ENCODE assay signal across 6 cellular contexts in the genomic region with DNA sequence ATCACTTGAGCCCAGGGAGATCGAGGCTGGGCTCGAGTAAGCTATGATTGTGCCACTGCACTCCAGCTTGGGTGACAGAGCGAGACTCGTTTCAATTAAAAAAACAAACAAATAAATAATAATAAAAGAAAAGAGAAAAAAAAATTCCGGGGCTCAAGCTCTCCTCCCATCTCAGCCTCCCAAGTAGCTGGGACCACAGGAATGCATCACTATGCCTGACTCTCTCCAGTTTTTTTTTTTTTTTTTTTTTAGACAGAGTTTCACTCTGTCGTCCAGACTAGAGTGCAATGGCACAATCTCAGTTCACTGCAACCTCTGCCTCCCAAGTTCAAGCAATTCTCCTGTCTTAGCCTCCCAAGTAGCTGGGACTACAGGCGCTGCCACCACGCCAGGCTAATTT. TPM values are rescaled to one million over a fixed set of nuclear protein-coding genes. Genes with fewer than 3 reads are reported as not detected.
DNase-seq lines count a peak whose midpoint lies in the region; FAIRE-seq and TF ChIP-seq lines count a peak whose summit lies in the region.
"Not testable (repeated sequence)": the region's sequence is repeated elsewhere in the genome, so short reads cannot be mapped to it uniquely, and the experiment has no call there.

No MANE protein-coding gene starts in this region.

- H4K20me1 ChIP-seq in GM23248 (ENCODE audit: insufficient read depth); astrocyte (ENCODE audit: insufficient read depth, low read length): not testable (repeated sequence)

- H2BK15ac ChIP-seq in mesenchymal stem cell (ENCODE audit: low read depth, poor library complexity, severe bottlenecking) = not testable (repeated sequence)

- H3K27ac Mint-ChIP-seq in astrocyte (ENCODE audit: unreplicated experiment) = peak overlapping the region; percentile 81

- peaks cover 14% of the 10 kb centered on the region for H3K4me1 Mint-ChIP-seq in astrocyte (ENCODE audit: low read depth, unreplicated experiment)

- TF ChIP-seq CTCF in astrocyte (IDR thresholded peaks at IDR 0.05; ENCODE audit: insufficient read depth, low read depth, low read length); sigmoid colon (IDR thresholded peaks at IDR 0.05); vagina (IDR thresholded peaks at IDR 0.05): not testable (repeated sequence)

- H3K9me3 ChIP-seq in GM23248 (ENCODE audit: low read depth); astrocyte (ENCODE audit: insufficient read depth, low read depth, low read length); mesenchymal stem cell (ENCODE audit: control insufficient read depth, low read length); sigmoid colon; vagina: not testable (repeated sequence)

- H2BK5ac ChIP-seq in mesenchymal stem cell (ENCODE audit: low read depth, low read length, poor library complexity, severe bottlenecking) = not testable (repeated sequence)

- not testable (repeated sequence) for H3K4me2 ChIP-seq in GM23248 (ENCODE audit: unreplicated experiment); astrocyte (ENCODE audit: low read length); mesenchymal stem cell (ENCODE audit: low read length, poor library complexity, severe bottlenecking)

- not testable (repeated sequence) for H3K4me1 ChIP-seq in GM23248 (ENCODE audit: insufficient read depth); astrocyte (ENCODE audit: insufficient read depth, low read length)
- H3K4me1 ChIP-seq in mesenchymal stem cell (ENCODE audit: control insufficient read depth, insufficient read depth, low read depth, low read length) (peaks cover 11% of the 10 kb centered on the region), sigmoid colon (peaks cover 0 to 58% (median 51%) of the 10 kb centered on the region in 4 donors), vagina (peaks cover 38% of the 10 kb centered on the region)

- in situ Hi-C loops in GM23248 (cut with MboI) = not testable (repeated sequence)

- TF ChIP-seq POLR2A in sigmoid colon (IDR thresholded peaks at IDR 0.05); vagina (IDR thresholded peaks at IDR 0.05): not testable (repeated sequence)

- intact Hi-C loops in sigmoid colon (cut with DNase I); vagina (cut with DNase I): not testable (repeated sequence)

- not testable (repeated sequence) for H3K79me1 ChIP-seq in mesenchymal stem cell (replicated peaks; ENCODE audit: low read length, poor library complexity, severe bottlenecking)

- H2AFZ ChIP-seq in GM23248; astrocyte (ENCODE audit: low read depth, low read length); mesenchymal stem cell (ENCODE audit: low read depth, low read length): not testable (repeated sequence)

- not testable (repeated sequence) for H4K91ac ChIP-seq in mesenchymal stem cell (ENCODE audit: low read length)

- H4K8ac ChIP-seq in mesenchymal stem cell (ENCODE audit: low read length) = not testable (repeated sequence)

- not testable (repeated sequence) for FAIRE-seq in astrocyte (lab: Jason Lieb, UNC)

- H3K36me3 ChIP-seq in GM23248 (ENCODE audit: low read depth); astrocyte (ENCODE audit: insufficient read depth, low read length); mesenchymal stem cell (ENCODE audit: control insufficient read depth in 1 of 2, insufficient read depth in 2 of 2, low read depth in 1 of 2, low read length in 2 of 2); sigmoid colon; vagina: not testable (repeated sequence)

- H3K14ac ChIP-seq in mesenchymal stem cell (ENCODE audit: low read length in 2 of 2) = not testable (repeated sequence)

- H3K36me3 Mint-ChIP-seq in astrocyte (ENCODE audit: low read depth, unreplicated experiment) = not testable (repeated sequence)

- H3K9me3 Mint-ChIP-seq in astrocyte (ENCODE audit: unreplicated experiment) = not testable (repeated sequence)

- H3K79me2 ChIP-seq in GM23248 (ENCODE audit: insufficient read depth); astrocyte (ENCODE audit: insufficient read depth, low read length): not testable (repeated sequence)

- peaks cover 10% of the 10 kb centered on the region for H3F3A ChIP-seq in GM23248 (ENCODE audit: insufficient read depth)

- not testable (repeated sequence) for H3K27me3 Mint-ChIP-seq in astrocyte (ENCODE audit: low read depth, unreplicated experiment)

- peak overlapping the region in 1 of 2 experiments; percentile 86 for H2BK12ac ChIP-seq in mesenchymal stem cell (ENCODE audit: low read length in 2 of 2)

- TF ChIP-seq EP300 in sigmoid colon (IDR thresholded peaks at IDR 0.05) = not testable (repeated sequence)

- H3K27ac ChIP-seq in GM23248; astrocyte (ENCODE audit: low read depth, low read length); mesenchymal stem cell (ENCODE audit: low read length, poor library complexity, severe bottlenecking): not testable (repeated sequence)
- H3K27ac ChIP-seq in sigmoid colon = peak overlapping the region in 3 of 4 donors; percentile 84 to 88 (median 86)
- peak overlapping the region; percentile 68 for H3K27ac ChIP-seq in vagina

- peak overlapping the region in 1 of 2 experiments; percentile 34 for H3K18ac ChIP-seq in mesenchymal stem cell (ENCODE audit: low read depth in 1 of 2, low read length in 2 of 2)

- not testable (repeated sequence) for H2AK5ac ChIP-seq in mesenchymal stem cell (ENCODE audit: low read length, severe bottlenecking)

- DNase-seq in GM23248 (peak; percentile 34), M059J (ENCODE audit: low read depth) (peak; percentile 57), mesenchymal stem cell (peak; percentile 65)
- not testable (repeated sequence) for DNase-seq in astrocyte (ENCODE audit: low read depth); sigmoid colon; vagina (ENCODE audit: extremely low spot score in 2 of 2)

- H3K9ac ChIP-seq in GM23248; astrocyte (ENCODE audit: low read length); mesenchymal stem cell (ENCODE audit: low read length): not testable (repeated sequence)

- not testable (repeated sequence) for H3K9me2 ChIP-seq in GM23248 (ENCODE audit: insufficient read depth)

- H3K4ac ChIP-seq in mesenchymal stem cell (ENCODE audit: low read depth in 1 of 2, low read length in 2 of 2) = not testable (repeated sequence)

- not testable (repeated sequence) for H3K27me3 ChIP-seq in GM23248 (replicated peaks; ENCODE audit: insufficient read depth); astrocyte (ENCODE audit: insufficient read depth, low read length); mesenchymal stem cell (ENCODE audit: control insufficient read depth in 1 of 2, insufficient read depth in 1 of 2, low read length in 2 of 2); sigmoid colon; vagina

- H3K4me3 Mint-ChIP-seq in astrocyte (ENCODE audit: unreplicated experiment) = not testable (repeated sequence)

- peak overlapping the region; percentile 95 for H2BK120ac ChIP-seq in mesenchymal stem cell (ENCODE audit: low read depth, low read length)

- not testable (repeated sequence) for H3K23ac ChIP-seq in mesenchymal stem cell (ENCODE audit: low read length in 2 of 2)

- WGBS in GM23248 (ENCODE audit: low coverage in 1 of 2, low lambda C conversion rate in 2 of 2, missing lambda C conversion rate in 2 of 2), 2 experiments = 45 to 52% methylated on average over 7 to 8 of the region's 8 CpGs
- WGBS in mesenchymal stem cell = 75% methylated on average over 5 of the region's 8 CpGs
- WGBS in sigmoid colon, 2 donors = 80 to 81% methylated on average over 8 of the region's 8 CpGs

- H3K4me3 ChIP-seq in GM23248; astrocyte (ENCODE audit: insufficient read depth, low read depth, low read length); mesenchymal stem cell (ENCODE audit: insufficient read depth in 1 of 2, low read depth in 1 of 2, low read length in 2 of 2); sigmoid colon; vagina: not testable (repeated sequence)

RNA-seq across cellular contexts. Expression of a gene that starts 21.1 kb away (rescaled TPM):
- 40.6 and 41.8 TPM in 2 replicates for total RNA-seq in GM23248 (2014; rRNA removed; shearing (Covaris generic))
- polyA plus RNA-seq in GM23248 (2016; fragmentation: Nextera tagmentation; extraction: Ambion mirVana) = 17.2 and 18.5 TPM in 2 replicates
- total RNA-seq in M059J (2014; rRNA removed; shearing (Covaris generic)) = 40.4 and 61.9 TPM in 2 replicates
- 63.6 and 65.2 TPM in 2 replicates for total RNA-seq in astrocyte
- polyA plus RNA-seq in mesenchymal stem cell (2013, experiment 1 of 2) = 45.4 TPM
- 47.9 TPM for polyA plus RNA-seq in mesenchymal stem cell (2013, experiment 2 of 2)
- total RNA-seq in sigmoid colon = 100 to 1,000 TPM in 2 of 4 donors, 10 to 100 TPM in 2; 72.8 to 120 (median 96.4) TPM
- polyA plus RNA-seq in sigmoid colon = 10 to 100 TPM; 33.1 to 62.9 (median 39.6) TPM
- total RNA-seq in vagina = 41.7 TPM

RNA-seq across cellular contexts. Expression of a gene that starts 59.5 kb away (rescaled TPM):
- total RNA-seq in GM23248 (2014; rRNA removed; shearing (Covaris generic)) = 0.43 TPM in 1 of 2 replicates, not detected in the other
- polyA plus RNA-seq in GM23248 (2016; fragmentation: Nextera tagmentation; extraction: Ambion mirVana) (0.76 TPM in 1 of 2 replicates, not detected in the other), sigmoid colon (10 to 100 TPM in 2 of 3 donors, 1 to 10 TPM in 1; 5.0 to 16.9 (median 10.8) TPM)
- 5.4 and 6.0 TPM in 2 replicates for total RNA-seq in M059J (2014; rRNA removed; shearing (Covaris generic))
- total RNA-seq in astrocyte (8.6 and 9.4 TPM in 2 replicates), sigmoid colon (10 to 100 TPM; 12.4 to 30.5 (median 19.3) TPM), vagina (8.1 TPM)
- 8.0 TPM for polyA plus RNA-seq in mesenchymal stem cell (2013, experiment 1 of 2)
- polyA plus RNA-seq in mesenchymal stem cell (2013, experiment 2 of 2) = 8.1 TPM
